ENCODE assay signal across 1 cellular context in genomic region chr19:1276620-1277007, GRCh38.
TF ChIP-seq lines count a peak whose summit lies in the region.

No MANE protein-coding gene starts in this region.

TF ChIP-seq in SK-N-SH treated with all-trans-retinoic acid at 6 μM for 48 hours, 23 proteins besides CTCF, POLR2A, EP300 and RAD21 (continued from another document):
- TF ChIP-seq PATZ1 (CRISPR knock-in tag; IDR thresholded peaks at IDR 0.05; ENCODE audit: borderline replicate concordance) (no peak), PPARA (CRISPR knock-in tag; IDR thresholded peaks at IDR 0.05; ENCODE audit: borderline replicate concordance) (no peak), TSHZ2 (CRISPR knock-in tag; IDR thresholded peaks at IDR 0.05) (no peak), RARB (CRISPR knock-in tag; IDR thresholded peaks at IDR 0.05) (no peak), CSDC2 (CRISPR knock-in tag; IDR thresholded peaks at IDR 0.05) (no peak), GLIS3 (CRISPR knock-in tag; IDR thresholded peaks at IDR 0.05) (no peak), ZFP30 (CRISPR knock-in tag; IDR thresholded peaks at IDR 0.05) (no peak), CSRNP3 (CRISPR knock-in tag; IDR thresholded peaks at IDR 0.05) (no peak), ISL1 (CRISPR knock-in tag; IDR thresholded peaks at IDR 0.05) (no peak), POU6F1 (CRISPR knock-in tag; IDR thresholded peaks at IDR 0.05; ENCODE audit: borderline replicate concordance, low read depth) (no peak)
